ENCODE assay signal across 1 cellular context in the genomic region with DNA sequence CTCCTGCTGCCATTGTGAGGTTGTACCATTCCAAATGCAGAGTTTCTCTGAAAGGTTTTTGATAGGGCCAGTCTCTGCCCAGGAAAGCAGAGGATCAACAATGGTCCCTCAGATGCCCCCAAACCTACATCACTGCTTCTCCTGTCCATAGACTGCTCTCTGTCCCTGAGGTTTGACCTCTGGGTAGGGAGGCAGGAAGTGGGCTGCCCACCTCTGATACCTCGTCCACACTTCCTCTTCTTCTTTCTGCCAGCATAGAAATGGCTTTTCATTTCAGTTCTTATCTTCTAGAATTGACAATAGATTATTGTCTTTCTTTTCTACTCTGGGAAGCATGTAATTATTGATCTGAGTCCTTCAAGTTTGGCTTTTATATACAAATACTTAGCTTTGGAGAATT.
TF ChIP-seq lines count a peak whose summit lies in the region.

No MANE protein-coding gene starts in this region.

TF ChIP-seq in HepG2, 621 proteins besides CTCF, POLR2A, EP300 and RAD21 (continued from another document):
- TF ChIP-seq ZNF281 (CRISPR knock-in tag; IDR thresholded peaks at IDR 0.05; ENCODE audit: borderline replicate concordance) (no peak), ZFX (CRISPR knock-in tag; IDR thresholded peaks at IDR 0.05; ENCODE audit: low read depth) (no peak), NFKBIZ (CRISPR knock-in tag; IDR thresholded peaks at IDR 0.05) (no peak), ZNF614 (CRISPR knock-in tag; IDR thresholded peaks at IDR 0.05; ENCODE audit: borderline replicate concordance) (no peak), GATA4 (IDR thresholded peaks at IDR 0.05; ENCODE audit: borderline replicate concordance, low read depth) (no peak), TSC22D2 (CRISPR knock-in tag; IDR thresholded peaks at IDR 0.05; ENCODE audit: borderline replicate concordance) (no peak)
TF ChIP-seq in HepG2: peak in this region for 0.
